In the genomic region with DNA sequence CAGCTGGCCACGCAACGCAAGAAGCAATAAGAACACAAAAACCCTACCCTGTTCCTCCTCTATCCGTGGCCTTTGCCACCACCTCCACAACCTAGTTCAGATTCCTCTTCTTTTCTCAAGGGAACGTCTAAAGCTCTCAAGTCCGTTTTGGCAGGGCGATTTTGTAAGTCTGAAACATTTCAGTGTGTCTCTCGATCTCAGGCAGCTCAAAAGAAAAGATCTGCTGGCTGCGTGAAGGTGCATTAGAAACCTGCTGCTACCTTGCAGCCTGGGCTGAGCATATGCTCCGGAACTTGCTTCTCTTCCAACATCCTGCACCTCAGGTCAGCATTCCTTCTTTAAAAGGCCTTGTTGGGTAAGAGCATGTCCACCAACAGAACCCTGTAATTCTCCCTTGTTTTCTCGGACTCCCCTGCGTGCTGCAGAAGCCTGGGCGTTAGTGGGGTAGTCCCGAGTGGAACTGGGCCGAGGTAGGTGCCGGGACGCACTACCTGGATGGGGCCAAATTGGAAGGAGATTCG, we compare ENCODE assay signal across 8 cellular contexts. TPM values are rescaled to one million over a fixed set of nuclear protein-coding genes. Genes with fewer than 3 reads are reported as not detected.
DNase-seq lines count a peak whose midpoint lies in the region; ATAC-seq and TF ChIP-seq lines count a peak whose summit lies in the region.

No MANE protein-coding gene starts in this region.

- under 1% methylated on average over 11 of the region's 17 CpGs for WGBS in mammary epithelial cell (ENCODE audit: low coverage, missing lambda C conversion rate)
- 32% methylated on average over 17 of the region's 17 CpGs for WGBS in urinary bladder

- peaks cover 1% of the 10 kb centered on the region for H3K9me3 Mint-ChIP-seq in memory B cell

- H3K4me1 Mint-ChIP-seq in memory B cell = peaks cover 14% of the 10 kb centered on the region

- H3K4me2 ChIP-seq in mammary epithelial cell (ENCODE audit: insufficient read depth, low read depth, low read length) = peak overlapping the region; percentile 95

- in situ Hi-C loops in mammary epithelial cell (cut with MboI; ENCODE audit: low sequenced_read_pairs in 2 of 2) = no loop called here

- peak overlapping the region; percentile 66 for H2AFZ ChIP-seq in mammary epithelial cell (ENCODE audit: low read depth, low read length)

- no peak overlapping the region for H3K27ac Mint-ChIP-seq in memory B cell

- no peaks in the 10 kb centered on the region for H4K20me1 ChIP-seq in mammary epithelial cell (ENCODE audit: insufficient read depth, low read length)

- ATAC-seq in memory B cell (ENCODE audit: low read depth) (no peak), GM19035 (IDR thresholded peaks at IDR 0.05; ENCODE audit: unreplicated experiment) (no peak)

- H3K4me3 Mint-ChIP-seq in memory B cell = peak overlapping the region; percentile 88

- H3K36me3 Mint-ChIP-seq in memory B cell = no peaks in the 10 kb centered on the region

- no TSS peak for BruUV-seq in mammary epithelial cell (replicated peaks; lab: Mats Ljungman, UMichigan)

- H3K79me2 ChIP-seq in mammary epithelial cell (ENCODE audit: insufficient read depth, low read length) = peaks cover 57% of the 10 kb centered on the region

- DNase-seq in mammary epithelial cell (peak; percentile 46), memory B cell (ENCODE audit: low spot score in 2 of 2) (no peak), NCI-H1048 (lab: John Stamatoyannopoulos, UW) (no peak), GOT3 (lab: John Stamatoyannopoulos, UW) (no peak)

- H3K27ac ChIP-seq in C4-2B = peak overlapping the region; percentile 90; the same call in 1 of the 2 replicates
- peak overlapping the region; percentile 40; the same call in 1 of the 2 replicates for H3K27ac ChIP-seq in HUES6 (ENCODE audit: low read depth, low read length)
- peak overlapping the region; percentile 99 for H3K27ac ChIP-seq in mammary epithelial cell (ENCODE audit: insufficient read depth, low read depth, low read length)
- H3K27ac ChIP-seq in urinary bladder (ENCODE audit: low read depth) = no peak overlapping the region

- H3K4me1 ChIP-seq in HUES6 (ENCODE audit: control insufficient read depth, insufficient read depth, low read length) (peaks cover 35% of the 10 kb centered on the region), mammary epithelial cell (ENCODE audit: insufficient read depth, low read length) (peaks cover 46% of the 10 kb centered on the region), urinary bladder (ENCODE audit: insufficient read depth) (no peaks in the 10 kb centered on the region)

- no peak for TF ChIP-seq CTCF in C4-2B (conservative IDR thresholded peaks at IDR 0.05)
- TF ChIP-seq CTCF in mammary epithelial cell (conservative IDR thresholded peaks at IDR 0.05 in 1 of 2, IDR thresholded peaks at IDR 0.05 in 1 of 2; ENCODE audit: extremely low read depth in 1 of 2, insufficient read depth in 1 of 2, low read depth in 1 of 2, low read length in 2 of 2) = no peak

- H3K27me3 ChIP-seq in HUES6 (ENCODE audit: control insufficient read depth, insufficient read depth, low read length) (no peaks in the 10 kb centered on the region), mammary epithelial cell (ENCODE audit: insufficient read depth, low read length) (no peaks in the 10 kb centered on the region)

- CTCF ChIA-PET in mammary epithelial cell (lab: Charles Lee; ENCODE audit: low non-redundant PET) = no interaction called here

- H3K9ac ChIP-seq in HUES6 (ENCODE audit: low read length) (peak overlapping the region; percentile 76), mammary epithelial cell (ENCODE audit: insufficient read depth, low read length) (peak overlapping the region; percentile 99)

- intact Hi-C loops in mammary epithelial cell (cut with micrococcal nuclease) = loop anchor here (5.0 kb wide), 4 partner anchors 44 to 264 kb away; no protein-coding TSS in a partner anchor

- H3K27me3 Mint-ChIP-seq in memory B cell = no peaks in the 10 kb centered on the region

- H3K36me3 ChIP-seq in HUES6 (ENCODE audit: control insufficient read depth, insufficient read depth, low read length) (no peaks in the 10 kb centered on the region), mammary epithelial cell (ENCODE audit: insufficient read depth, low read length) (no peaks in the 10 kb centered on the region), urinary bladder (ENCODE audit: insufficient read depth) (no peaks in the 10 kb centered on the region)

- H3K4me3 ChIP-seq in HUES6 (ENCODE audit: low read depth, low read length) (peak overlapping the region; percentile 95), mammary epithelial cell (replicated peaks in 1 of 3; ENCODE audit: insufficient read depth in 1 of 3, low read depth in 2 of 3, low read length in 3 of 3) (peak overlapping the region; percentile 38 to 85 (median 64)), urinary bladder (ENCODE audit: low read depth, low read length) (peak overlapping the region; percentile 95)

- dilution Hi-C loops in mammary epithelial cell (cut with HindIII; ENCODE audit: low sequenced_read_pairs) = no loop called here

- H3K9me3 ChIP-seq in HUES6 (ENCODE audit: control insufficient read depth, insufficient read depth, low read depth, low read length) (no peaks in the 10 kb centered on the region), mammary epithelial cell (replicated peaks; ENCODE audit: insufficient read depth, low read length) (no peaks in the 10 kb centered on the region)

RNA-seq across cellular contexts. Expression of a gene that starts 1.5 kb away (rescaled TPM):
- 10 to 100 TPM; 27.8 to 45.8 TPM for total RNA-seq in mammary epithelial cell
- 19.3 TPM for polyA plus RNA-seq in mammary epithelial cell
- 93.1 TPM for polyA minus RNA-seq in mammary epithelial cell
- total RNA-seq in urinary bladder = 98.1 TPM
- 9.9 TPM for polyA plus RNA-seq in urinary bladder

RNA-seq across cellular contexts. Expression of a gene that starts 35.4 kb away (rescaled TPM):
- total RNA-seq in mammary epithelial cell (10 to 100 TPM; 43.7 to 76.3 TPM), urinary bladder (93.1 TPM)
- polyA plus RNA-seq in mammary epithelial cell (16.3 TPM), urinary bladder (6.8 TPM)
- polyA minus RNA-seq in mammary epithelial cell = 20.2 TPM
